ENCODE assay signal across 16 cellular contexts in the genomic region with DNA sequence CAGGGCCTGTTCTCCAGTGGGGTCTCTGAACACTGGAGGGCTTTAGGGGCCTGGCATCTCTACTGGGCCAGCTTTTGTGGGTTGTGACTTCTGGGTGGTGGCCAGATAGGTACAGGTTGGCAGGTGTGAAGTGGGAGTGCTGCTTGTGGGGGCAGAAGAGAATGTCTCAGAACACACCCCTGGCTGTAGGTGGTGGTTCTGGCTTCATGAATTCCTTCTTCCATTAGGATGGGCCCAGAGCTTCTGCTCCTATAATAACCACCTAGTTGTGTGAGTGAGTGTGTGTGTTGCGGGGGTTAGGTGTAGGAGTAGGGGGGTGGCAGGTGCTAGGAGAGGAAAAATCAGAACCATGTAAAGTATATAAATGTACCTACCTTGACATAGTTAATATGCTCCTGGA. TPM values are rescaled to one million over a fixed set of nuclear protein-coding genes. Genes with fewer than 3 reads are reported as not detected.
"Had no signal": no experiment of that assay in that cellular context is flagged by ENCODE, and none has a peak within 500 bp of the region (broad histone marks: within the 10 kb centered on the region; RNA-seq: fewer than 3 reads in every experiment).

No MANE protein-coding gene starts in this region.

- H3K36me3 Mint-ChIP-seq: naive thymus-derived CD4-positive, alpha-beta T cell had no signal

- DNase-seq: activated B cell treated with CpG ODN at 0.5 μM for 24 hours; activated CD4-positive, alpha-beta T cell treated with anti-CD3 and anti-CD28 coated beads for 48 hours; activated naive CD4-positive, alpha-beta T cell; activated naive CD8-positive, alpha-beta T cell treated with anti-CD3 and anti-CD28 coated beads, Interleukin-2, amount 50 U/mL, for 24 hours; central memory CD4-positive, alpha-beta T cell; colonic mucosa; foreskin keratinocyte; mammary epithelial cell; mucosa of descending colon; naive thymus-derived CD4-positive, alpha-beta T cell; spleen; SW 1271 had no signal

- H3K4me3 ChIP-seq: colonic mucosa, mucosa of descending colon had no signal

- H3K9me3 ChIP-seq: colonic mucosa, mucosa of descending colon, spleen, suprapubic skin had no signal

- H3K27ac Mint-ChIP-seq: activated B cell treated with CpG ODN at 0.5 μM for 24 hours; activated naive CD8-positive, alpha-beta T cell treated with anti-CD3 and anti-CD28 coated beads, Interleukin-2, amount 50 U/mL, for 24 hours; naive thymus-derived CD4-positive, alpha-beta T cell; stimulated activated naive CD8-positive, alpha-beta T cell treated with anti-CD3 and anti-CD28 coated beads, Interleukin-15, Interleukin-2, amounts not matched to agents 100 ng/mL and 50 ng/mL, for 24 hours had no signal

- ATAC-seq: activated naive CD8-positive, alpha-beta T cell treated with anti-CD3 and anti-CD28 coated beads, Interleukin-2, amount 50 U/mL, for 24 hours; foreskin keratinocyte; mucosa of descending colon; naive thymus-derived CD4-positive, alpha-beta T cell; sciatic nerve had no signal

- H3K9me3 Mint-ChIP-seq: activated B cell treated with CpG ODN at 0.5 μM for 24 hours; activated naive CD8-positive, alpha-beta T cell treated with anti-CD3 and anti-CD28 coated beads, Interleukin-2, amount 50 U/mL, for 24 hours; naive thymus-derived CD4-positive, alpha-beta T cell; stimulated activated naive CD8-positive, alpha-beta T cell treated with anti-CD3 and anti-CD28 coated beads, Interleukin-15, Interleukin-2, amounts not matched to agents 100 ng/mL and 50 ng/mL, for 24 hours had no signal

- H3K36me3 ChIP-seq: colonic mucosa, spleen, suprapubic skin had no signal

- H3K4me1 ChIP-seq: foreskin keratinocyte had no signal

- H3K27ac ChIP-seq: colonic mucosa, foreskin keratinocyte, spleen, suprapubic skin had no signal

RNA-seq across cellular contexts. Expression of gene PDZD2, which starts 1.6 kb away (rescaled TPM):
- total RNA-seq: T-helper 2 cell treated with Interferon-gamma antibody and Interleukin-4, amounts not matched to agents 100 ng/mL and 5 ng/mL, for 36 hours had no signal
